Comparison of ENCODE assay signal across 1 cellular context in genomic region chr4:98658287-98659105, GRCh38.
TF ChIP-seq lines count a peak whose summit lies in the region.

Gene TSPAN5, minus strand, starts transcription at chr4:98658611.

TF ChIP-seq in WTC11, 78 proteins besides CTCF, POLR2A, EP300 and RAD21 (continued from another document and continues in another):
- TF ChIP-seq AFF4 (CRISPR knock-in tag; IDR thresholded peaks at IDR 0.05; ENCODE audit: borderline replicate concordance) (no peak), CREM (CRISPR knock-in tag; IDR thresholded peaks at IDR 0.05) (no peak), CBFB (CRISPR knock-in tag; IDR thresholded peaks at IDR 0.05; ENCODE audit: low read depth) (no peak; the same call in 1 of the 2 replicates), ZNF232 (CRISPR knock-in tag; IDR thresholded peaks at IDR 0.05) (no peak), NFE2L1 (CRISPR knock-in tag; IDR thresholded peaks at IDR 0.05) (peak; percentile 39; the same call in 1 of the 2 replicates), ZBTB43 (CRISPR knock-in tag; IDR thresholded peaks at IDR 0.05) (no peak), SMAD4 (CRISPR knock-in tag; IDR thresholded peaks at IDR 0.05) (no peak), HMGA2 (CRISPR knock-in tag; IDR thresholded peaks at IDR 0.05) (no peak), ZNF219 (CRISPR knock-in tag; IDR thresholded peaks at IDR 0.05; ENCODE audit: borderline replicate concordance) (no peak), OVOL2 (CRISPR knock-in tag; IDR thresholded peaks at IDR 0.05; ENCODE audit: borderline replicate concordance) (no peak), ZNF396 (CRISPR knock-in tag; IDR thresholded peaks at IDR 0.05; ENCODE audit: borderline replicate concordance) (no peak), ZNF263 (CRISPR knock-in tag; IDR thresholded peaks at IDR 0.05; ENCODE audit: low read depth) (peak; percentile 79; the same call in 1 of the 2 replicates), ERG (CRISPR knock-in tag; IDR thresholded peaks at IDR 0.05) (no peak), ZNF423 (CRISPR knock-in tag; IDR thresholded peaks at IDR 0.05) (no peak), FOXK1 (CRISPR knock-in tag; IDR thresholded peaks at IDR 0.05) (peak; percentile 10; the same call in 1 of the 2 replicates), E2F1 (CRISPR knock-in tag; IDR thresholded peaks at IDR 0.05) (no peak), FOXJ3 (CRISPR knock-in tag; IDR thresholded peaks at IDR 0.05; ENCODE audit: borderline replicate concordance) (no peak), ZSCAN18 (CRISPR knock-in tag; IDR thresholded peaks at IDR 0.05) (no peak), NFYB (CRISPR knock-in tag; conservative IDR thresholded peaks at IDR 0.05; ENCODE audit: low read depth) (no peak; the same call in 1 of the 2 replicates), RORB (CRISPR knock-in tag; IDR thresholded peaks at IDR 0.05) (no peak), MYBL2 (CRISPR knock-in tag; IDR thresholded peaks at IDR 0.05) (peak; percentile 19; the same call in 1 of the 2 replicates), GABPB1 (CRISPR knock-in tag; IDR thresholded peaks at IDR 0.05) (no peak), ZNF671 (CRISPR knock-in tag; IDR thresholded peaks at IDR 0.05) (no peak), JAZF1 (CRISPR knock-in tag; IDR thresholded peaks at IDR 0.05) (no peak), E2F5 (CRISPR knock-in tag; IDR thresholded peaks at IDR 0.05) (peak; percentile 80), FOXP1 (CRISPR knock-in tag; IDR thresholded peaks at IDR 0.05; ENCODE audit: borderline replicate concordance) (peak; percentile 69; the same call in 1 of the 2 replicates), EMX1 (CRISPR knock-in tag; IDR thresholded peaks at IDR 0.05) (no peak), ZNF121 (CRISPR knock-in tag; IDR thresholded peaks at IDR 0.05) (no peak), SOX15 (CRISPR knock-in tag; IDR thresholded peaks at IDR 0.05) (no peak), ATF1 (CRISPR knock-in tag; IDR thresholded peaks at IDR 0.05) (no peak), GRHL2 (CRISPR knock-in tag; IDR thresholded peaks at IDR 0.05; ENCODE audit: insufficient replicate concordance, severe bottlenecking) (no peak), TP53 (CRISPR knock-in tag; IDR thresholded peaks at IDR 0.05) (no peak; the same call in 1 of the 2 replicates), HMGXB4 (CRISPR knock-in tag; IDR thresholded peaks at IDR 0.05) (peak; percentile 82; the same call in 1 of the 2 replicates), PRRX2 (CRISPR knock-in tag; IDR thresholded peaks at IDR 0.05) (no peak), ETV6 (CRISPR knock-in tag; IDR thresholded peaks at IDR 0.05) (no peak; the same call in 1 of the 2 replicates)
- TF ChIP-seq, protein P1, sequence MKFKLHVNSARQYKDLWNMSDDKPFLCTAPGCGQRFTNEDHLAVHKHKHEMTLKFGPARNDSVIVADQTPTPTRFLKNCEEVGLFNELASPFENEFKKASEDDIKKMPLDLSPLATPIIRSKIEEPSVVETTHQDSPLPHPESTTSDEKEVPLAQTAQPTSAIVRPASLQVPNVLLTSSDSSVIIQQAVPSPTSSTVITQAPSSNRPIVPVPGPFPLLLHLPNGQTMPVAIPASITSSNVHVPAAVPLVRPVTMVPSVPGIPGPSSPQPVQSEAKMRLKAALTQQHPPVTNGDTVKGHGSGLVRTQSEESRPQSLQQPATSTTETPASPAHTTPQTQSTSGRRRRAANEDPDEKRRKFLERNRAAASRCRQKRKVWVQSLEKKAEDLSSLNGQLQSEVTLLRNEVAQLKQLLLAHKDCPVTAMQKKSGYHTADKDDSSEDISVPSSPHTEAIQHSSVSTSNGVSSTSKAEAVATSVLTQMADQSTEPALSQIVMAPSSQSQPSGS (CRISPR knock-in tag; IDR thresholded peaks at IDR 0.05; ENCODE audit: borderline replicate concordance, low read depth), result no peak
- TF ChIP-seq, protein P2, sequence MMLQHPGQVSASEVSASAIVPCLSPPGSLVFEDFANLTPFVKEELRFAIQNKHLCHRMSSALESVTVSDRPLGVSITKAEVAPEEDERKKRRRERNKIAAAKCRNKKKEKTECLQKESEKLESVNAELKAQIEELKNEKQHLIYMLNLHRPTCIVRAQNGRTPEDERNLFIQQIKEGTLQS (CRISPR knock-in tag; conservative IDR thresholded peaks at IDR 0.05), result no peak
- TF ChIP-seq, protein P3, sequence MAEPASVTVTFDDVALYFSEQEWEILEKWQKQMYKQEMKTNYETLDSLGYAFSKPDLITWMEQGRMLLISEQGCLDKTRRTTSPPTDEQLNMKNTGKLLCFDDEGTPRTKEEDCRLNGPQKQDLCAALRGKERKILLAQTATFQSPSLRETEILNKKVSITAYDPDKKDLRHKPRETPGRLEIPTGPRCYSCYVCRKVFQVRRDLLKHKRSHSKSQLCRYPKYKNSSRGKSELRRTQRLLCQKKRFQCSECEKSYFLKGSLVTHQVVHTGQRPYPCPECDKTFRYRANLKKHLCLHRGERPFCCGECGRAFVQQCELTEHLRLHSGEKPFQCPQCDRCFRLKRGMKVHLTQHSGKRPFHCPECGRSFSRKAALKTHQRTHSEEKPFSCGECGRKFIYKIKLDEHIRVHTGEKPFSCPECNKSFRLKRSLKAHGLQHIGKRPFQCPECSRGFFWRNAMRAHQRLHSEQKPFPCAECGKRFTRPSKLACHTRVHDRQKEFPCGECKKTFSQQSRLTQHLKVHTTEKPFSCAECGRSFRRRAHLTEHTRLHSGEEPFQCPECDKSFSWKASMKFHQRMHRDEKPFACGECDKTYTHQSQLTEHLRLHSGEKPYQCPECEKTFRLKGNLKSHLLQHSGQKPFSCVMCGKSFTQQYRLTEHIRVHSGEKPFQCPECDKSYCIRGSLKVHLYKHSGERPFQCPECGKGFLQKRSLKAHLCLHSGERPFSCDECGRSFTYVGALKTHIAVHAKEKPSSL (CRISPR knock-in tag; conservative IDR thresholded peaks at IDR 0.05), result no peak
- TF ChIP-seq, protein P4, sequence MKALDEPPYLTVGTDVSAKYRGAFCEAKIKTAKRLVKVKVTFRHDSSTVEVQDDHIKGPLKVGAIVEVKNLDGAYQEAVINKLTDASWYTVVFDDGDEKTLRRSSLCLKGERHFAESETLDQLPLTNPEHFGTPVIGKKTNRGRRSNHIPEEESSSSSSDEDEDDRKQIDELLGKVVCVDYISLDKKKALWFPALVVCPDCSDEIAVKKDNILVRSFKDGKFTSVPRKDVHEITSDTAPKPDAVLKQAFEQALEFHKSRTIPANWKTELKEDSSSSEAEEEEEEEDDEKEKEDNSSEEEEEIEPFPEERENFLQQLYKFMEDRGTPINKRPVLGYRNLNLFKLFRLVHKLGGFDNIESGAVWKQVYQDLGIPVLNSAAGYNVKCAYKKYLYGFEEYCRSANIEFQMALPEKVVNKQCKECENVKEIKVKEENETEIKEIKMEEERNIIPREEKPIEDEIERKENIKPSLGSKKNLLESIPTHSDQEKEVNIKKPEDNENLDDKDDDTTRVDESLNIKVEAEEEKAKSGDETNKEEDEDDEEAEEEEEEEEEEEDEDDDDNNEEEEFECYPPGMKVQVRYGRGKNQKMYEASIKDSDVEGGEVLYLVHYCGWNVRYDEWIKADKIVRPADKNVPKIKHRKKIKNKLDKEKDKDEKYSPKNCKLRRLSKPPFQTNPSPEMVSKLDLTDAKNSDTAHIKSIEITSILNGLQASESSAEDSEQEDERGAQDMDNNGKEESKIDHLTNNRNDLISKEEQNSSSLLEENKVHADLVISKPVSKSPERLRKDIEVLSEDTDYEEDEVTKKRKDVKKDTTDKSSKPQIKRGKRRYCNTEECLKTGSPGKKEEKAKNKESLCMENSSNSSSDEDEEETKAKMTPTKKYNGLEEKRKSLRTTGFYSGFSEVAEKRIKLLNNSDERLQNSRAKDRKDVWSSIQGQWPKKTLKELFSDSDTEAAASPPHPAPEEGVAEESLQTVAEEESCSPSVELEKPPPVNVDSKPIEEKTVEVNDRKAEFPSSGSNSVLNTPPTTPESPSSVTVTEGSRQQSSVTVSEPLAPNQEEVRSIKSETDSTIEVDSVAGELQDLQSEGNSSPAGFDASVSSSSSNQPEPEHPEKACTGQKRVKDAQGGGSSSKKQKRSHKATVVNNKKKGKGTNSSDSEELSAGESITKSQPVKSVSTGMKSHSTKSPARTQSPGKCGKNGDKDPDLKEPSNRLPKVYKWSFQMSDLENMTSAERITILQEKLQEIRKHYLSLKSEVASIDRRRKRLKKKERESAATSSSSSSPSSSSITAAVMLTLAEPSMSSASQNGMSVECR (CRISPR knock-in tag; IDR thresholded peaks at IDR 0.05; ENCODE audit: borderline replicate concordance), result no peak
- TF ChIP-seq, protein P5, sequence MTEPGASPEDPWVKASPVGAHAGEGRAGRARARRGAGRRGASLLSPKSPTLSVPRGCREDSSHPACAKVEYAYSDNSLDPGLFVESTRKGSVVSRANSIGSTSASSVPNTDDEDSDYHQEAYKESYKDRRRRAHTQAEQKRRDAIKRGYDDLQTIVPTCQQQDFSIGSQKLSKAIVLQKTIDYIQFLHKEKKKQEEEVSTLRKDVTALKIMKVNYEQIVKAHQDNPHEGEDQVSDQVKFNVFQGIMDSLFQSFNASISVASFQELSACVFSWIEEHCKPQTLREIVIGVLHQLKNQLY (CRISPR knock-in tag; IDR thresholded peaks at IDR 0.05), result no peak
